In genomic region chr17:15502315-15503112, GRCh38 we compare ENCODE assay signal across 1 cellular context.
A peak's percentile ranks its signal among the peaks of the same experiment; 100 is the strongest.
TF ChIP-seq lines count a peak whose summit lies in the region.

No MANE protein-coding gene starts in this region.

TF ChIP-seq in K562, 482 proteins besides CTCF, POLR2A, EP300 and RAD21 (continued from another document and continues in another):
- TF ChIP-seq ETS1 (conservative IDR thresholded peaks at IDR 0.05; ENCODE audit: control insufficient read depth, low read depth, low read length) (no peak), EHMT2 (IDR thresholded peaks at IDR 0.05) (no peak), IRF2 (CRISPR knock-in tag; IDR thresholded peaks at IDR 0.05) (no peak), ZFP91 (CRISPR knock-in tag; IDR thresholded peaks at IDR 0.05) (no peak), CTBP1 (IDR thresholded peaks at IDR 0.05; ENCODE audit: borderline replicate concordance) (no peak), HDAC1 (IDR thresholded peaks at IDR 0.05) (0 out of 4 replicates have a peak, but pooled peaks of 1 of the 2 experiments have one; percentile 33), ZBTB12 (CRISPR knock-in tag; IDR thresholded peaks at IDR 0.05) (no peak), CLOCK (CRISPR knock-in tag; IDR thresholded peaks at IDR 0.05; ENCODE audit: borderline replicate concordance) (no peak), SMAD4 (CRISPR knock-in tag; conservative IDR thresholded peaks at IDR 0.05) (no peak), ELF4 (CRISPR knock-in tag; IDR thresholded peaks at IDR 0.05) (peak; percentile 73; the same call in 1 of the 2 replicates), ARID2 (IDR thresholded peaks at IDR 0.05) (peak; percentile 85), DMBX1 (CRISPR knock-in tag; IDR thresholded peaks at IDR 0.05; ENCODE audit: borderline replicate concordance) (no peak), ZBTB5 (IDR thresholded peaks at IDR 0.05) (no peak), HDAC2 (IDR thresholded peaks at IDR 0.05) (no peak), SAFB2 (IDR thresholded peaks at IDR 0.05; ENCODE audit: borderline replicate concordance, low read depth, low read length, severe bottlenecking) (no peak), ZNF232 (CRISPR knock-in tag; IDR thresholded peaks at IDR 0.05) (no peak), ZNF57 (CRISPR knock-in tag; IDR thresholded peaks at IDR 0.05) (no peak), PYGO2 (tag; IDR thresholded peaks at IDR 0.05) (no peak), SP1 (CRISPR knock-in tag; IDR thresholded peaks at IDR 0.05) (no peak), NELFE (IDR thresholded peaks at IDR 0.05; ENCODE audit: insufficient read depth, insufficient read length) (no peak), FOXP1 (CRISPR knock-in tag; IDR thresholded peaks at IDR 0.05) (no peak), ZNF175 (CRISPR knock-in tag; IDR thresholded peaks at IDR 0.05; ENCODE audit: low read depth) (no peak), PURB (CRISPR knock-in tag; IDR thresholded peaks at IDR 0.05; ENCODE audit: low read depth) (no peak), GTF2A2 (tag; IDR thresholded peaks at IDR 0.05) (no peak), NR0B1 (IDR thresholded peaks at IDR 0.05; ENCODE audit: partially characterized antibody) (no peak), CEBPG (CRISPR knock-in tag; IDR thresholded peaks at IDR 0.05) (no peak), CEBPG (tag; conservative IDR thresholded peaks at IDR 0.05 in 1 of 2, IDR thresholded peaks at IDR 0.05 in 1 of 2) (no peak), POLR3A (IDR thresholded peaks at IDR 0.05; ENCODE audit: borderline replicate concordance, extremely low read depth, insufficient read depth, insufficient read length) (no peak), HNRNPH1 (optimal IDR thresholded peaks at IDR 0.05; ENCODE audit: low read depth, low read length) (no peak), MAFF (IDR thresholded peaks at IDR 0.05; ENCODE audit: low read length) (no peak), HMGXB4 (CRISPR knock-in tag; IDR thresholded peaks at IDR 0.05) (no peak), TEAD2 (tag; IDR thresholded peaks at IDR 0.05) (no peak), RREB1 (CRISPR knock-in tag; IDR thresholded peaks at IDR 0.05) (no peak), HDAC3 (IDR thresholded peaks at IDR 0.05; ENCODE audit: borderline replicate concordance, partially characterized antibody) (no peak)
